Comparison of ENCODE assay signal across 9 cellular contexts in genomic region chr22:50308986-50309600, GRCh38. TPM values are rescaled to one million over a fixed set of nuclear protein-coding genes. Genes with fewer than 3 reads are reported as not detected.
DNase-seq lines count a peak whose midpoint lies in the region; ATAC-seq, FAIRE-seq and TF ChIP-seq lines count a peak whose summit lies in the region.
"Had no signal": no experiment of that assay in that cellular context is flagged by ENCODE, and none has a peak within 500 bp of the region (broad histone marks: within the 10 kb centered on the region; RNA-seq: fewer than 3 reads in every experiment).

No MANE protein-coding gene starts in this region.

- TF ChIP-seq EP300 in A549 (IDR thresholded peaks at IDR 0.05): no peak

- H3K4me1 ChIP-seq in A549: peaks cover 30% of the 10 kb centered on the region

- H3K4me2 ChIP-seq in A549: no peak overlapping the region

- no peaks in the 10 kb centered on the region for H3K9me3 Mint-ChIP-seq in neural crest cell

- intact Hi-C loops in dorsolateral prefrontal cortex (cut with DNase I): loop anchor here in 1 of 2 donors (2.0 kb wide), 1 partner anchor 18 kb away; the partner anchor contains the start of gene DENND6B

- peak overlapping the region; percentile 92 for H3K27ac Mint-ChIP-seq in neural crest cell (ENCODE audit: unreplicated experiment)

- H3K36me3 Mint-ChIP-seq in neural crest cell (ENCODE audit: low read depth): no peaks in the 10 kb centered on the region

- TF ChIP-seq POLR2A in A549 (IDR thresholded peaks at IDR 0.05; ENCODE audit: low read length): no peak

- FAIRE-seq in A549 (lab: Jason Lieb, UNC): no peak

- no peaks in the 10 kb centered on the region for H3K27me3 ChIP-seq in dorsolateral prefrontal cortex
- H3K27me3 ChIP-seq: brain microvascular endothelial cell had no signal

- H3K4me3 ChIP-seq in A549 (no peak overlapping the region), dorsolateral prefrontal cortex (no peak overlapping the region)

- DNase-seq in A549 (ENCODE audit: low read depth in 1 of 2, low spot score in 1 of 2) (no peak), Kasumi-1 (lab: John Stamatoyannopoulos, UW) (peak; percentile 64 to 86), dorsolateral prefrontal cortex (no peak), neural crest cell (ENCODE audit: low read depth, low spot score) (no peak)
- DNase-seq in activated effector memory CD4-positive, alpha-beta T cell treated with Interleukin-2 at 50 U/mL for 16 hours: no peak
- no peak for DNase-seq in activated CD8-positive, alpha-beta memory T cell treated with anti-CD3 and anti-CD28 coated beads, Interleukin-2, amount 50 U/mL, for 4 hours
- DNase-seq: brain microvascular endothelial cell had no signal

- H3K4me1 Mint-ChIP-seq in neural crest cell: peaks cover 15% of the 10 kb centered on the region

- no peak for TF ChIP-seq RAD21 in A549 (conservative IDR thresholded peaks at IDR 0.05 in 1 of 2, IDR thresholded peaks at IDR 0.05 in 1 of 2)

- ATAC-seq in A549: no peak
- no peak for ATAC-seq in HG02763 (IDR thresholded peaks at IDR 0.05; ENCODE audit: unreplicated experiment)
- ATAC-seq in GM21526 (IDR thresholded peaks at IDR 0.05; ENCODE audit: low FRiP score, unreplicated experiment): no peak

- CTCF ChIA-PET in A549 (lab: Yijun Ruan, JAX): interaction anchor here (1.0 to 2.7 kb wide), 5 partner anchors 12 to 37 kb away, joined by 3 to 8 read pairs (median 4); no protein-coding TSS in a partner anchor

- TF ChIP-seq CTCF in A549 (IDR thresholded peaks at IDR 0.05) (no peak), dorsolateral prefrontal cortex (IDR thresholded peaks at IDR 0.05 in 54 of 56, conservative IDR thresholded peaks at IDR 0.05 in 2 of 56; ENCODE audit: low read depth in 1 of 56, partially characterized antibody in 56 of 56) (no peak), neural crest cell (conservative IDR thresholded peaks at IDR 0.05) (no peak)

- POLR2A ChIA-PET in A549 (lab: Yijun Ruan, JAX): no interaction called here

- H3K27ac ChIP-seq in A549 (peak overlapping the region; percentile 31 to 100; a peak in 5 of 6 replicates), dorsolateral prefrontal cortex (peak overlapping the region in 57 of 59 donors; percentile 20 to 93 (median 84))
- H3K27ac ChIP-seq: brain microvascular endothelial cell had no signal

- H3K4me3 Mint-ChIP-seq in neural crest cell: peak overlapping the region; percentile 89

- no peaks in the 10 kb centered on the region for H3K9me3 ChIP-seq in A549

- no peaks in the 10 kb centered on the region for H3K27me3 Mint-ChIP-seq in neural crest cell (ENCODE audit: low read depth)

- 80% methylated on average over 3 of the region's 9 CpGs for WGBS in A549 (ENCODE audit: missing lambda C conversion rate)

TF ChIP-seq in A549, 52 proteins besides CTCF, POLR2A, EP300 and RAD21 (continues in another document):
- TF ChIP-seq ZNF302 (CRISPR knock-in tag; IDR thresholded peaks at IDR 0.05): no peak
- no peak for TF ChIP-seq CBX2 (IDR thresholded peaks at IDR 0.05; ENCODE audit: borderline replicate concordance, low read depth)
- TF ChIP-seq POLR2AphosphoS2 (conservative IDR thresholded peaks at IDR 0.05; ENCODE audit: low read length): no peak
- TF ChIP-seq PHF8 (IDR thresholded peaks at IDR 0.05; ENCODE audit: borderline replicate concordance, low read depth): no peak
- no peak for TF ChIP-seq CEBPB (IDR thresholded peaks at IDR 0.05)
- no peak for TF ChIP-seq E2F6 (IDR thresholded peaks at IDR 0.05; ENCODE audit: borderline replicate concordance, low read depth)
- TF ChIP-seq NFE2L2 (conservative IDR thresholded peaks at IDR 0.05; ENCODE audit: low read length): no peak
- no peak for TF ChIP-seq USF2 (IDR thresholded peaks at IDR 0.05)
- no peak for TF ChIP-seq SREBF2 (IDR thresholded peaks at IDR 0.05)
- TF ChIP-seq EHF (CRISPR knock-in tag; IDR thresholded peaks at IDR 0.05): no peak
- no peak for TF ChIP-seq HOXB5 (CRISPR knock-in tag; IDR thresholded peaks at IDR 0.05)
- no peak for TF ChIP-seq CHD4 (IDR thresholded peaks at IDR 0.05; ENCODE audit: borderline replicate concordance)
- no peak for TF ChIP-seq MAX (IDR thresholded peaks at IDR 0.05)
- TF ChIP-seq BHLHE40 (IDR thresholded peaks at IDR 0.05; ENCODE audit: low read depth, low read length): no peak
- no peak for TF ChIP-seq HES2 (IDR thresholded peaks at IDR 0.05)
- no peak for TF ChIP-seq ELK1 (IDR thresholded peaks at IDR 0.05; ENCODE audit: low read depth, low read length)
- TF ChIP-seq FOXS1 (CRISPR knock-in tag; IDR thresholded peaks at IDR 0.05): no peak
- no peak for TF ChIP-seq MYC (IDR thresholded peaks at IDR 0.05; ENCODE audit: borderline replicate concordance, low read length)
- TF ChIP-seq ZFP36 (IDR thresholded peaks at IDR 0.05; ENCODE audit: borderline replicate concordance, partially characterized antibody): no peak

RNA-seq across cellular contexts. Expression of gene PLXNB2, which starts 1.6 kb away (rescaled TPM):
- polyA plus RNA-seq in A549 (2011; rRNA removed): 24.6 and 32.4 TPM in 2 replicates
- 42.6 and 58.7 TPM in 2 replicates for polyA plus RNA-seq in A549 (2012; cell fraction: cytosol; rRNA removed)
- polyA plus RNA-seq in A549 (2012; cell fraction: nucleus; rRNA removed): 186 and 235 TPM in 2 replicates
- 64.4 to 67.2 TPM (median 65.0 TPM) in 3 replicates for polyA plus RNA-seq in A549 (2017; fragmentation: RNase III; extraction: RNeasy Plus Mini Kit Qiagen cat#74134 plus additional on column Dnase treatment)
- 52.7 and 56.9 TPM in 2 replicates for polyA minus RNA-seq in A549 (2011; rRNA and poly(A)+ RNA removed)
- total RNA-seq in dorsolateral prefrontal cortex: 100 to 1,000 TPM in 7 of 120 experiments, 10 to 100 TPM in 113; 45.2 to 131 (median 74.5) TPM
- total RNA-seq in neural crest cell: 128 and 130 TPM in 2 replicates

RNA-seq across cellular contexts. Expression of gene DENND6B, which starts 17.7 kb away (rescaled TPM):
- polyA plus RNA-seq in A549 (2011; rRNA removed) (1.6 and 1.7 TPM in 2 replicates), A549 (2017; fragmentation: RNase III; extraction: RNeasy Plus Mini Kit Qiagen cat#74134 plus additional on column Dnase treatment) (1.7 to 2.3 TPM (median 1.9 TPM) in 3 replicates)
- polyA plus RNA-seq in A549 (2012; cell fraction: cytosol; rRNA removed): 1.3 and 2.1 TPM in 2 replicates
- 13.3 and 14.5 TPM in 2 replicates for polyA plus RNA-seq in A549 (2012; cell fraction: nucleus; rRNA removed)
- 1.0 and 1.4 TPM in 2 replicates for polyA minus RNA-seq in A549 (2011; rRNA and poly(A)+ RNA removed)
- total RNA-seq in dorsolateral prefrontal cortex (10 to 100 TPM; 12.7 to 56.5 (median 38.0) TPM), neural crest cell (18.8 and 22.0 TPM in 2 replicates)

RNA-seq across cellular contexts. Expression of gene PPP6R2, which starts 34.0 kb away (rescaled TPM):
- polyA plus RNA-seq in A549 (2011; rRNA removed) (9.5 and 9.6 TPM in 2 replicates), A549 (2017; fragmentation: RNase III; extraction: RNeasy Plus Mini Kit Qiagen cat#74134 plus additional on column Dnase treatment) (13.2 to 15.1 TPM (median 14.7 TPM) in 3 replicates)
- polyA plus RNA-seq in A549 (2012; cell fraction: cytosol; rRNA removed): 10.9 and 13.1 TPM in 2 replicates
- 54.7 and 59.5 TPM in 2 replicates for polyA plus RNA-seq in A549 (2012; cell fraction: nucleus; rRNA removed)
- 12.9 and 13.4 TPM in 2 replicates for polyA minus RNA-seq in A549 (2011; rRNA and poly(A)+ RNA removed)
- total RNA-seq in dorsolateral prefrontal cortex (100 to 1,000 TPM in 10 of 120 experiments, 10 to 100 TPM in 110; 66.5 to 112 (median 82.2) TPM), neural crest cell (54.8 and 55.9 TPM in 2 replicates)

RNA-seq across cellular contexts. Expression of gene MAPK11, which starts 38.9 kb away (rescaled TPM):
- polyA plus RNA-seq in A549 (2011; rRNA removed) (1.6 and 3.0 TPM in 2 replicates), A549 (2017; fragmentation: RNase III; extraction: RNeasy Plus Mini Kit Qiagen cat#74134 plus additional on column Dnase treatment) (5.5 to 7.4 TPM (median 5.7 TPM) in 3 replicates)
- polyA plus RNA-seq in A549 (2012; cell fraction: cytosol; rRNA removed): 4.9 and 6.3 TPM in 2 replicates
- 23.4 and 25.4 TPM in 2 replicates for polyA plus RNA-seq in A549 (2012; cell fraction: nucleus; rRNA removed)
- polyA minus RNA-seq in A549 (2011; rRNA and poly(A)+ RNA removed): 2.8 and 4.9 TPM in 2 replicates
- total RNA-seq in dorsolateral prefrontal cortex (10 to 100 TPM; 25.8 to 78.7 (median 55.8) TPM), neural crest cell (15.9 and 16.3 TPM in 2 replicates)

RNA-seq across cellular contexts. Expression of gene MAPK12, which starts 47.6 kb away (rescaled TPM):
- polyA plus RNA-seq in A549 (2011; rRNA removed) (12.5 and 13.5 TPM in 2 replicates), A549 (2017; fragmentation: RNase III; extraction: RNeasy Plus Mini Kit Qiagen cat#74134 plus additional on column Dnase treatment) (24.1 to 26.0 TPM (median 25.8 TPM) in 3 replicates)
- polyA plus RNA-seq in A549 (2012; cell fraction: cytosol; rRNA removed): 29.7 and 32.2 TPM in 2 replicates
- polyA plus RNA-seq in A549 (2012; cell fraction: nucleus; rRNA removed): 124 and 133 TPM in 2 replicates
- 13.0 and 15.1 TPM in 2 replicates for polyA minus RNA-seq in A549 (2011; rRNA and poly(A)+ RNA removed)
- total RNA-seq in dorsolateral prefrontal cortex (10 to 100 TPM; 21.8 to 70.3 (median 34.7) TPM), neural crest cell (45.1 and 46.5 TPM in 2 replicates)

Comparison
In these comparisons a context has a peak if more than half of its experiments do, and no peak if none do; other contexts are left out.
1. DNase-seq: peak in Kasumi-1 (2 of 2); none in A549 (0 of 2), dorsolateral prefrontal cortex (0 of 10), neural crest cell (single experiment), activated effector memory CD4-positive, alpha-beta T cell treated with Interleukin-2 at 50 U/mL for 16 hours (single experiment) and activated CD8-positive, alpha-beta memory T cell treated with anti-CD3 and anti-CD28 coated beads, Interleukin-2, amount 50 U/mL, for 4 hours (single experiment).